17 cellular contexts compared by ENCODE assay signal in genomic region chr1:180233191-180234011, GRCh38. TPM values are rescaled to one million over a fixed set of nuclear protein-coding genes. Genes with fewer than 3 reads are reported as not detected.
A peak's percentile ranks its signal among the peaks of the same experiment; 100 is the strongest.
DNase-seq lines count a peak whose midpoint lies in the region; ATAC-seq, FAIRE-seq and TF ChIP-seq lines count a peak whose summit lies in the region.
"Had no signal": no experiment of that assay in that cellular context is flagged by ENCODE, and none has a peak within 500 bp of the region (broad histone marks: within the 10 kb centered on the region; RNA-seq: fewer than 3 reads in every experiment).

No MANE protein-coding gene starts in this region.

- H3K9me3 Mint-ChIP-seq in activated T-cell treated with anti-CD3 and anti-CD28 coated beads, Interleukin-2, amount 50 U/mL, for 24 hours: no peaks in the 10 kb centered on the region
- H3K9me3 Mint-ChIP-seq in GM23338: peaks cover 5% of the 10 kb centered on the region
- H3K9me3 Mint-ChIP-seq: natural killer cell had no signal

- dilution Hi-C loops in endothelial cell of umbilical vein (cut with MboI; ENCODE audit: extremely low pct_ligation_motif_present, low sequenced_read_pairs): no loop called here

- H3K9me3 ChIP-seq in endothelial cell of umbilical vein (replicated peaks; ENCODE audit: control insufficient read depth, insufficient read depth, low read length): no peaks in the 10 kb centered on the region
- H3K9me3 ChIP-seq: uterus had no signal

- TF ChIP-seq CTCF in GM23338 (conservative IDR thresholded peaks at IDR 0.05; ENCODE audit: low read depth in 2 of 2) (no peak), endothelial cell of umbilical vein (IDR thresholded peaks at IDR 0.05; ENCODE audit: extremely low read depth in 1 of 2, insufficient read depth in 1 of 2, low read depth in 1 of 2, low read length in 2 of 2) (no peak)

- H3K27ac Mint-ChIP-seq in activated T-cell treated with anti-CD3 and anti-CD28 coated beads, Interleukin-2, amount 50 U/mL, for 24 hours: peak overlapping the region; percentile 14
- no peak overlapping the region for H3K27ac Mint-ChIP-seq in GM23338
- H3K27ac Mint-ChIP-seq: natural killer cell had no signal

- H3K27ac ChIP-seq in GM23338 (ENCODE audit: low read depth) (no peak overlapping the region), endothelial cell of umbilical vein (ENCODE audit: insufficient read depth, low read depth, low read length) (no peak overlapping the region)
- H3K27ac ChIP-seq: uterus had no signal

- DNase-seq in activated T-cell treated with anti-CD3 and anti-CD28 coated beads, Interleukin-2, amount 50 U/mL, for 24 hours: no peak
- no peak for DNase-seq in activated T-cell treated with anti-CD3 and anti-CD28 coated beads, Interleukin-2, amount 50 U/mL, for 1 hour
- DNase-seq in GM23338 (ENCODE audit: low spot score) (no peak), endothelial cell of umbilical vein (ENCODE audit: low read depth, low spot score) (no peak), posterior vena cava (ENCODE audit: low spot score) (peak; percentile 80), NCI-H2081 (lab: John Stamatoyannopoulos, UW) (no peak), erythroblast (lab: John Stamatoyannopoulos, UW) (no peak), NCI-H1048 (lab: John Stamatoyannopoulos, UW) (no peak)
- DNase-seq: head of caudate nucleus; left ventricle myocardium superior; natural killer cell; NCI-H2227 treated with DMSO at 0.1 percent for 48 hours; SHP77 treated with DMSO at 0.1 percent for 48 hours; stimulated activated naive CD4-positive, alpha-beta T cell treated with Interleukin-2 at 50 U/mL for 16 hours; uterus had no signal

- no peaks in the 10 kb centered on the region for H3K9me1 ChIP-seq in endothelial cell of umbilical vein (replicated peaks; ENCODE audit: control insufficient read depth, extremely low read depth, insufficient read depth, low read length)

- H3K27me3 ChIP-seq in GM23338 (ENCODE audit: insufficient read depth): peaks cover 92% of the 10 kb centered on the region
- peaks cover 79 to 92% of the 10 kb centered on the region in 2 experiments for H3K27me3 ChIP-seq in endothelial cell of umbilical vein (ENCODE audit: control insufficient read depth in 2 of 2, insufficient read depth in 2 of 2, low read length in 2 of 2)

- CTCF ChIA-PET in endothelial cell of umbilical vein (lab: Charles Lee): interaction anchor here (1.4 kb wide), 1 partner anchor 19 kb away, joined by 5 read pairs; no protein-coding TSS in a partner anchor

- H3K9ac ChIP-seq in endothelial cell of umbilical vein (replicated peaks; ENCODE audit: extremely low read depth, insufficient read depth, low read length): no peak overlapping the region

- H2AFZ ChIP-seq in GM23338 (no peak overlapping the region), endothelial cell of umbilical vein (ENCODE audit: low read depth, low read length) (no peak overlapping the region)

- no peak overlapping the region for H3K4me3 Mint-ChIP-seq in activated T-cell treated with anti-CD3 and anti-CD28 coated beads, Interleukin-2, amount 50 U/mL, for 24 hours
- peak overlapping the region; percentile 77 for H3K4me3 Mint-ChIP-seq in GM23338
- H3K4me3 Mint-ChIP-seq: natural killer cell had no signal

- H3K4me2 ChIP-seq in GM23338: peak overlapping the region; percentile 100
- H3K4me2 ChIP-seq in endothelial cell of umbilical vein (ENCODE audit: insufficient read depth, low read length): no peak overlapping the region

- H4K20me1 ChIP-seq in GM23338 (replicated peaks; ENCODE audit: insufficient read depth): no peaks in the 10 kb centered on the region; the same call in 1 of the 2 replicates
- no peaks in the 10 kb centered on the region for H4K20me1 ChIP-seq in endothelial cell of umbilical vein (replicated peaks; ENCODE audit: control insufficient read depth, extremely low read depth, insufficient read depth, low read length)

- H3K27me3 Mint-ChIP-seq in activated T-cell treated with anti-CD3 and anti-CD28 coated beads, Interleukin-2, amount 50 U/mL, for 24 hours: peaks cover 90% of the 10 kb centered on the region
- H3K27me3 Mint-ChIP-seq in GM23338 (ENCODE audit: insufficient read depth, low read depth, poor library complexity): peaks cover 89% of the 10 kb centered on the region

- peak overlapping the region; percentile 85 for H3K4me3 ChIP-seq in GM23338
- H3K4me3 ChIP-seq in endothelial cell of umbilical vein (replicated peaks in 1 of 3; ENCODE audit: insufficient read depth in 1 of 3, low read depth in 1 of 3, low read length in 3 of 3): no peak overlapping the region
- H3K4me3 ChIP-seq: uterus had no signal

- FAIRE-seq in endothelial cell of umbilical vein (lab: Jason Lieb, UNC): no peak
- FAIRE-seq: GM19239 had no signal

- H3K79me2 ChIP-seq in GM23338 (replicated peaks; ENCODE audit: insufficient read depth): 0 out of 2 replicates have a peak, but pooled peaks cover 4% of the 10 kb centered on the region
- H3K79me2 ChIP-seq in endothelial cell of umbilical vein (ENCODE audit: control insufficient read depth, insufficient read depth, low read length): no peaks in the 10 kb centered on the region

- POLR2A ChIA-PET in endothelial cell of umbilical vein (lab: Charles Lee): no interaction called here

- BruUV-seq in endothelial cell of umbilical vein (replicated peaks; lab: Mats Ljungman, UMichigan): no TSS peak

- no peak for ATAC-seq in GM23338
- ATAC-seq: left ventricle myocardium superior, natural killer cell had no signal

- peaks cover 50% of the 10 kb centered on the region for H3K4me1 Mint-ChIP-seq in activated T-cell treated with anti-CD3 and anti-CD28 coated beads, Interleukin-2, amount 50 U/mL, for 24 hours (ENCODE audit: low read depth)
- peaks cover 61% of the 10 kb centered on the region for H3K4me1 Mint-ChIP-seq in GM23338

- no peaks in the 10 kb centered on the region for H3K36me3 ChIP-seq in GM23338 (ENCODE audit: insufficient read depth)
- H3K36me3 ChIP-seq in endothelial cell of umbilical vein (ENCODE audit: control insufficient read depth in 2 of 2, extremely low read depth in 1 of 2, insufficient read depth in 2 of 2, low read length in 2 of 2): no peaks in the 10 kb centered on the region
- H3K36me3 ChIP-seq: uterus had no signal

- peaks cover 53% of the 10 kb centered on the region for H3K4me1 ChIP-seq in GM23338 (ENCODE audit: insufficient read depth)
- H3K4me1 ChIP-seq in endothelial cell of umbilical vein (ENCODE audit: control insufficient read depth, extremely low read depth, insufficient read depth, low read length): peaks cover 25% of the 10 kb centered on the region

- intact Hi-C loops in endothelial cell of umbilical vein (cut with micrococcal nuclease) (no loop called here), posterior vena cava (cut with DNase I) (no loop called here)

- H3F3A ChIP-seq in GM23338 (replicated peaks; ENCODE audit: low read depth): peaks cover 44% of the 10 kb centered on the region

- TF ChIP-seq POLR2A in endothelial cell of umbilical vein (IDR thresholded peaks at IDR 0.05; ENCODE audit: low read depth, low read length): no peak
- TF ChIP-seq POLR2A in erythroblast (IDR thresholded peaks at IDR 0.05; ENCODE audit: low read length): no peak

- no peaks in the 10 kb centered on the region for H3K9me2 ChIP-seq in GM23338 (ENCODE audit: insufficient read depth)

- no peaks in the 10 kb centered on the region for H3K36me3 Mint-ChIP-seq in activated T-cell treated with anti-CD3 and anti-CD28 coated beads, Interleukin-2, amount 50 U/mL, for 24 hours (ENCODE audit: low read depth)
- H3K36me3 Mint-ChIP-seq in GM23338 (ENCODE audit: low read depth): no peaks in the 10 kb centered on the region; the same call in 2 of the 3 replicates
- H3K36me3 Mint-ChIP-seq: natural killer cell had no signal

TF ChIP-seq in GM23338, 12 proteins besides CTCF, POLR2A, EP300 and RAD21 (continues in another document):
- TF ChIP-seq CREB1 (CRISPR knock-in tag; IDR thresholded peaks at IDR 0.05; ENCODE audit: low read depth) (no peak), EZH2phosphoT487 (IDR thresholded peaks at IDR 0.05; ENCODE audit: unreplicated experiment) (peak; percentile 78), ZNF331 (CRISPR knock-in tag; IDR thresholded peaks at IDR 0.05; ENCODE audit: low read depth) (no peak)
- TF ChIP-seq, protein P1, sequence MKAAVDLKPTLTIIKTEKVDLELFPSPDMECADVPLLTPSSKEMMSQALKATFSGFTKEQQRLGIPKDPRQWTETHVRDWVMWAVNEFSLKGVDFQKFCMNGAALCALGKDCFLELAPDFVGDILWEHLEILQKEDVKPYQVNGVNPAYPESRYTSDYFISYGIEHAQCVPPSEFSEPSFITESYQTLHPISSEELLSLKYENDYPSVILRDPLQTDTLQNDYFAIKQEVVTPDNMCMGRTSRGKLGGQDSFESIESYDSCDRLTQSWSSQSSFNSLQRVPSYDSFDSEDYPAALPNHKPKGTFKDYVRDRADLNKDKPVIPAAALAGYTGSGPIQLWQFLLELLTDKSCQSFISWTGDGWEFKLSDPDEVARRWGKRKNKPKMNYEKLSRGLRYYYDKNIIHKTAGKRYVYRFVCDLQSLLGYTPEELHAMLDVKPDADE (IDR thresholded peaks at IDR 0.05): no peak

TF ChIP-seq in endothelial cell of umbilical vein, 7 proteins besides CTCF, POLR2A, EP300 and RAD21:
- TF ChIP-seq POLR2AphosphoS5 (IDR thresholded peaks at IDR 0.05; ENCODE audit: insufficient read depth, low read depth, low read length) (no peak), EZH2 (IDR thresholded peaks at IDR 0.05; ENCODE audit: borderline replicate concordance, low read depth, low read length, severe bottlenecking) (peak; percentile 99)
TF ChIP-seq in endothelial cell of umbilical vein: peak in this region for 1.

RNA-seq across cellular contexts. Expression of gene LHX4, which starts 3.3 kb away (rescaled TPM):
- 2.5 and 2.9 TPM in 2 replicates for total RNA-seq in GM23338 (2014; rRNA removed; shearing (Covaris generic))
- polyA plus RNA-seq in GM23338 (2016; fragmentation: Nextera tagmentation; extraction: Ambion mirVana) (1.2 and 1.4 TPM in 2 replicates), endothelial cell of umbilical vein (not detected in 2 replicates)
- total RNA-seq in endothelial cell of umbilical vein (not detected in 2 replicates), posterior vena cava (not detected)
- polyA plus RNA-seq in endothelial cell of umbilical vein (2011; cell fraction: cytosol; rRNA removed): 0.01 TPM in 1 of 2 replicates, not detected in the other
- polyA plus RNA-seq in endothelial cell of umbilical vein (2011; cell fraction: nucleus; rRNA removed): 0.03 and 0.10 TPM in 2 replicates
- 0.60 and 1.3 TPM in 2 replicates for polyA plus RNA-seq in endothelial cell of umbilical vein (2012)
- not detected in 2 replicates for polyA minus RNA-seq in endothelial cell of umbilical vein
- polyA minus RNA-seq in endothelial cell of umbilical vein (2011; cell fraction: cytosol; rRNA and poly(A)+ RNA removed): 1.2 TPM
- not detected in 2 replicates for polyA minus RNA-seq in endothelial cell of umbilical vein (2011; cell fraction: nucleus; rRNA and poly(A)+ RNA removed)
- total RNA-seq: epithelial cell of proximal tubule, left ventricle myocardium superior, uterus had no signal
